Comparison of ENCODE assay signal across 28 cellular contexts in genomic region chr5:177355868-177356168, GRCh38. TPM values are rescaled to one million over a fixed set of nuclear protein-coding genes. Genes with fewer than 3 reads are reported as not detected.
DNase-seq lines count a peak whose midpoint lies in the region; ATAC-seq, FAIRE-seq and TF ChIP-seq lines count a peak whose summit lies in the region.
"Had no signal": no experiment of that assay in that cellular context is flagged by ENCODE, and none has a peak within 500 bp of the region (broad histone marks: within the 10 kb centered on the region; RNA-seq: fewer than 3 reads in every experiment).

No MANE protein-coding gene starts in this region.

- in situ Hi-C loops in K562 (cut with MboI): no loop called here

- peak overlapping the region; percentile 90 for H3K4me3 Mint-ChIP-seq in stimulated activated effector memory CD8-positive, alpha-beta T cell treated with anti-CD3 and anti-CD28 coated beads, Interleukin-12 subunit alpha, Interleukin-12 subunit beta, amount 100 ng/mL, for 72 hours
- H3K4me3 Mint-ChIP-seq: activated naive CD4-positive, alpha-beta T cell treated with anti-CD3 and anti-CD28 coated beads, Interleukin-2, amount 50 U/mL, for 24 hours; activated T-helper 1 cell treated with anti-CD3 and anti-CD28 coated beads, Interleukin-12 subunit alpha, Interleukin-12 subunit beta, Interleukin-2, Interleukin-4 antibody, amounts not matched to agents 30 ng/mL and 10 ng/mL and 1 ng/mL, durations not matched to agents 14 hours and 24 hours and 36 hours; CD8-positive, alpha-beta T cell had no signal

- peaks cover 7% of the 10 kb centered on the region for H3K79me2 ChIP-seq in K562 (ENCODE audit: control insufficient read depth, insufficient read depth, low read length)

- BruUV-seq in K562 (replicated peaks; lab: Mats Ljungman, UMichigan): no TSS peak

- no peak for ATAC-seq in Right ventricle myocardium superior (ENCODE audit: poor library complexity)
- ATAC-seq in K562: no peak
- ATAC-seq in stimulated activated effector memory CD8-positive, alpha-beta T cell treated with anti-CD3 and anti-CD28 coated beads, Interleukin-12 subunit alpha, Interleukin-12 subunit beta, amount 100 ng/mL, for 72 hours: no peak
- ATAC-seq: CD8-positive, alpha-beta T cell; heart right ventricle; left lung had no signal

- no peak for TF ChIP-seq CTCF in right atrium auricular region (IDR thresholded peaks at IDR 0.05)
- TF ChIP-seq CTCF in K562 (IDR thresholded peaks at IDR 0.05 in 2 of 3, conservative IDR thresholded peaks at IDR 0.05 in 1 of 3; ENCODE audit: insufficient read depth in 2 of 3, low read depth in 1 of 3, low read length in 3 of 3): no peak

- H3K4me2 ChIP-seq in K562 (ENCODE audit: insufficient read depth, low read length): no peak overlapping the region

- H3K4me1 ChIP-seq in right atrium auricular region (peaks cover 0 to 9% of the 10 kb centered on the region in 2 donors), K562 (replicated peaks in 1 of 2; ENCODE audit: control insufficient read depth in 2 of 2, insufficient read depth in 2 of 2, low read length in 2 of 2) (peaks cover 3 to 32% of the 10 kb centered on the region in 2 experiments; a peak in 4 of 5 replicates)

- H3K9me3 ChIP-seq in right atrium auricular region (no peaks in the 10 kb centered on the region), KOPT-K1 (ENCODE audit: insufficient read depth, low read length, poor library complexity, severe bottlenecking) (no peaks in the 10 kb centered on the region), K562 (replicated peaks; ENCODE audit: control insufficient read depth, insufficient read depth, low read depth, low read length) (0 out of 2 replicates have a peak, but pooled peaks cover 3% of the 10 kb centered on the region)
- H3K9me3 ChIP-seq: left lung had no signal

- peak overlapping the region; percentile 32 for H3K27ac Mint-ChIP-seq in stimulated activated effector memory CD8-positive, alpha-beta T cell treated with anti-CD3 and anti-CD28 coated beads, Interleukin-12 subunit alpha, Interleukin-12 subunit beta, amount 100 ng/mL, for 72 hours
- H3K27ac Mint-ChIP-seq: CD8-positive, alpha-beta T cell; nephron; progenitor cell of endocrine pancreas had no signal

- no peak overlapping the region for H3K4me3 ChIP-seq in right atrium auricular region
- H3K4me3 ChIP-seq in K562: no peak overlapping the region
- H3K4me3 ChIP-seq: heart right ventricle, left lung had no signal

- no peaks in the 10 kb centered on the region for H4K20me1 ChIP-seq in K562 (replicated peaks; ENCODE audit: control insufficient read depth, insufficient read depth, low read length)

- peaks cover 69% of the 10 kb centered on the region for H3K4me1 Mint-ChIP-seq in stimulated activated effector memory CD8-positive, alpha-beta T cell treated with anti-CD3 and anti-CD28 coated beads, Interleukin-12 subunit alpha, Interleukin-12 subunit beta, amount 100 ng/mL, for 72 hours

- H3K27ac ChIP-seq in right atrium auricular region (no peak overlapping the region), KOPT-K1 (ENCODE audit: low read depth, low read length, poor library complexity, severe bottlenecking) (peak overlapping the region; percentile 42), K562 (ENCODE audit: extremely low read depth, low read depth, low read length) (no peak overlapping the region)
- H3K27ac ChIP-seq: epithelial cell of prostate, heart right ventricle, left lung had no signal

- POLR2A ChIA-PET in K562 (lab: Yijun Ruan, JAX): interaction anchor here (0.6 to 0.8 kb wide), 3 partner anchors 16 to 120 kb away, joined by 3 read pairs; no protein-coding TSS in a partner anchor

- H3K9ac ChIP-seq in K562 (ENCODE audit: insufficient read depth in 1 of 2, low read depth in 2 of 2, low read length in 2 of 2): no peak overlapping the region

- no peaks in the 10 kb centered on the region for H3K27me3 ChIP-seq in right atrium auricular region
- H3K27me3 ChIP-seq in K562 (ENCODE audit: control insufficient read depth in 2 of 2, insufficient read depth in 2 of 2, low read length in 2 of 2): no peaks in the 10 kb centered on the region
- H3K27me3 ChIP-seq: heart right ventricle, left lung had no signal

- no peak for TF ChIP-seq EP300 in K562 (IDR thresholded peaks at IDR 0.05; ENCODE audit: low read length)

- H3K36me3 Mint-ChIP-seq in stimulated activated effector memory CD8-positive, alpha-beta T cell treated with anti-CD3 and anti-CD28 coated beads, Interleukin-12 subunit alpha, Interleukin-12 subunit beta, amount 100 ng/mL, for 72 hours: peaks cover 22% of the 10 kb centered on the region
- H3K36me3 Mint-ChIP-seq: activated naive CD4-positive, alpha-beta T cell treated with anti-CD3 and anti-CD28 coated beads, Interleukin-2, amount 50 U/mL, for 24 hours had no signal

- no peaks in the 10 kb centered on the region for H3K9me1 ChIP-seq in K562 (ENCODE audit: control insufficient read depth, insufficient read depth, low read length)

- DNase-seq in Right ventricle myocardium superior (peak; percentile 6), right atrium auricular region (ENCODE audit: low spot score) (no peak), K562 (ENCODE audit: extremely low read depth in 1 of 4, low spot score in 3 of 4) (peak in 1 of 4 experiments; percentile 11), DMS153 treated with DMSO at 0.1 percent for 48 hours (lab: John Stamatoyannopoulos, UW; ENCODE audit: unreplicated experiment) (no peak), islet precursor cell (no peak), NCI-H2029 treated with DMSO at 0.1 percent for 48 hours (lab: John Stamatoyannopoulos, UW) (no peak)
- DNase-seq in stimulated activated effector memory CD8-positive, alpha-beta T cell treated with anti-CD3 and anti-CD28 coated beads, Interleukin-12 subunit alpha, Interleukin-12 subunit beta, amount 100 ng/mL, for 72 hours (ENCODE audit: low spot score in 2 of 2): no peak
- DNase-seq: central memory CD4-positive, alpha-beta T cell; DMS153; heart right ventricle; left lung; NCI-H1417 treated with DMSO at 0.1 percent for 48 hours; NCI-H526 had no signal

- no peaks in the 10 kb centered on the region for H3K36me3 ChIP-seq in right atrium auricular region
- H3K36me3 ChIP-seq in KOPT-K1 (ENCODE audit: insufficient read depth, low read length): no peaks in the 10 kb centered on the region
- no peaks in the 10 kb centered on the region for H3K36me3 ChIP-seq in K562 (ENCODE audit: control insufficient read depth, insufficient read depth, low read length)
- H3K36me3 ChIP-seq: heart right ventricle, left lung had no signal

- FAIRE-seq in K562 (lab: Jason Lieb, UNC): peak; percentile 80
- FAIRE-seq: astrocyte, G401.6, H54, TTC549 had no signal

- TF ChIP-seq POLR2A in K562 (conservative IDR thresholded peaks at IDR 0.05): no peak

- no peaks in the 10 kb centered on the region for H3K9me3 Mint-ChIP-seq in stimulated activated effector memory CD8-positive, alpha-beta T cell treated with anti-CD3 and anti-CD28 coated beads, Interleukin-12 subunit alpha, Interleukin-12 subunit beta, amount 100 ng/mL, for 72 hours
- H3K9me3 Mint-ChIP-seq: activated naive CD4-positive, alpha-beta T cell treated with anti-CD3 and anti-CD28 coated beads, Interleukin-2, amount 50 U/mL, for 24 hours; CD8-positive, alpha-beta T cell; nephron had no signal

- 7% methylated on average over 1 of the region's 1 CpG for WGBS in K562 (ENCODE audit: insufficient coverage, low coverage, missing lambda C conversion rate)

- intact Hi-C loops in Right ventricle myocardium superior (cut with DNase I) (no loop called here), K562 (cut with micrococcal nuclease) (no loop called here)

- no peak for TF ChIP-seq RAD21 in K562 (CRISPR knock-in tag; conservative IDR thresholded peaks at IDR 0.05 in 1 of 2, IDR thresholded peaks at IDR 0.05 in 1 of 2)

- CTCF ChIA-PET in K562 (lab: Yijun Ruan, JAX; ENCODE audit: low intra/inter-chr PET ratio): no interaction called here

- peak overlapping the region; percentile 46 for H2AFZ ChIP-seq in K562 (ENCODE audit: low read depth, low read length)

RNA-seq across cellular contexts. Expression of gene RGS14, which starts 1.9 kb away (rescaled TPM):
- total RNA-seq in Right ventricle myocardium superior (2.4 TPM), right atrium auricular region (1 to 10 TPM; 3.1 to 6.8 TPM), K562 (2014; rRNA removed) (63.1 and 86.1 TPM in 2 replicates), K562 (2014; rRNA removed; fragmentation: Illumina TruSeq; extraction: Trizol) (6.3 and 10.5 TPM in 2 replicates), K562 (2015; rRNA removed; fragmentation: Illumina TruSeq; extraction: Trizol) (34.5 and 38.8 TPM in 2 replicates), K562 (2021) (50.3 and 55.4 TPM in 2 replicates)
- 35.8 and 98.9 TPM in 2 replicates for total RNA-seq in K562 (2011; cell fraction: chromatin; rRNA removed; ENCODE audit: low replicate concordance)
- 87.6 and 104 TPM in 2 replicates for total RNA-seq in K562 (2011; cell fraction: nucleolus; rRNA removed)
- total RNA-seq in K562 (2011; cell fraction: nucleoplasm; rRNA removed): 52.4 and 57.0 TPM in 2 replicates
- polyA plus RNA-seq in K562 (2011; rRNA removed) (21.2 and 40.8 TPM in 2 replicates), K562 (2014; fragmentation: Illumina TruSeq; extraction: Trizol) (42.0 and 46.3 TPM in 2 replicates), K562 (2014; fragmentation: Nextera tagmentation; extraction: Ambion mirVana) (1 to 10 TPM in 1 of 2 experiments, under 1 TPM in 1; 0.28 to 1.3 TPM), K562 (2014; rRNA removed) (75.9 and 101 TPM in 2 replicates)
- 54.2 and 98.9 TPM in 2 replicates for polyA plus RNA-seq in K562 (2011; cell fraction: cytosol; rRNA removed)
- 174 and 232 TPM in 2 replicates for polyA plus RNA-seq in K562 (2011; cell fraction: nucleus; rRNA removed)
- 40.9 and 53.0 TPM in 2 replicates for polyA plus RNA-seq in K562 (2012)
- 11.5 and 13.6 TPM in 2 replicates for polyA minus RNA-seq in K562 (2011; rRNA and poly(A)+ RNA removed)
- polyA minus RNA-seq in K562 (2011; cell fraction: cytosol; rRNA and poly(A)+ RNA removed): 20.3 and 24.8 TPM in 2 replicates
- polyA minus RNA-seq in K562 (2011; cell fraction: nucleus; rRNA and poly(A)+ RNA removed): 49.7 and 64.5 TPM in 2 replicates

RNA-seq across cellular contexts. Expression of gene LMAN2, which starts 4.3 kb away (rescaled TPM):
- total RNA-seq in Right ventricle myocardium superior (56.8 TPM), right atrium auricular region (100 to 1,000 TPM; 128 to 134 TPM), K562 (2014; rRNA removed) (200 and 216 TPM in 2 replicates), K562 (2014; rRNA removed; fragmentation: Illumina TruSeq; extraction: Trizol) (69.3 and 110 TPM in 2 replicates), K562 (2015; rRNA removed; fragmentation: Illumina TruSeq; extraction: Trizol) (179 and 196 TPM in 2 replicates), K562 (2021) (130 and 136 TPM in 2 replicates)
- total RNA-seq in K562 (2011; cell fraction: chromatin; rRNA removed; ENCODE audit: low replicate concordance): 108 and 260 TPM in 2 replicates
- total RNA-seq in K562 (2011; cell fraction: nucleolus; rRNA removed): 422 and 429 TPM in 2 replicates
- 240 and 283 TPM in 2 replicates for total RNA-seq in K562 (2011; cell fraction: nucleoplasm; rRNA removed)
- polyA plus RNA-seq in K562 (2011; rRNA removed) (119 and 150 TPM in 2 replicates), K562 (2014; fragmentation: Illumina TruSeq; extraction: Trizol) (241 and 254 TPM in 2 replicates), K562 (2014; fragmentation: Nextera tagmentation; extraction: Ambion mirVana) (1 to 10 TPM; 2.7 to 8.5 TPM), K562 (2014; rRNA removed) (196 and 235 TPM in 2 replicates)
- polyA plus RNA-seq in K562 (2011; cell fraction: cytosol; rRNA removed): 299 and 407 TPM in 2 replicates
- polyA plus RNA-seq in K562 (2011; cell fraction: nucleus; rRNA removed): 207 and 224 TPM in 2 replicates
- polyA plus RNA-seq in K562 (2012): 176 and 216 TPM in 2 replicates
- 113 and 151 TPM in 2 replicates for polyA minus RNA-seq in K562 (2011; rRNA and poly(A)+ RNA removed)
- 150 and 163 TPM in 2 replicates for polyA minus RNA-seq in K562 (2011; cell fraction: cytosol; rRNA and poly(A)+ RNA removed)
- 76.1 and 108 TPM in 2 replicates for polyA minus RNA-seq in K562 (2011; cell fraction: nucleus; rRNA and poly(A)+ RNA removed)

RNA-seq across cellular contexts. Expression of gene SLC34A1, which starts 28.4 kb away (rescaled TPM):
- total RNA-seq in Right ventricle myocardium superior (not detected), right atrium auricular region (not detected), K562 (2014; rRNA removed) (not detected in 2 replicates), K562 (2014; rRNA removed; fragmentation: Illumina TruSeq; extraction: Trizol) (not detected in 2 replicates), K562 (2015; rRNA removed; fragmentation: Illumina TruSeq; extraction: Trizol) (not detected in 2 replicates), K562 (2021) (not detected in 2 replicates)
- 0.09 TPM in 1 of 2 replicates, not detected in the other for total RNA-seq in K562 (2011; cell fraction: chromatin; rRNA removed; ENCODE audit: low replicate concordance)
- total RNA-seq in K562 (2011; cell fraction: nucleolus; rRNA removed): not detected in 2 replicates
- total RNA-seq in K562 (2011; cell fraction: nucleoplasm; rRNA removed): not detected in 2 replicates
- polyA plus RNA-seq in K562 (2011; rRNA removed) (not detected in 2 replicates), K562 (2014; fragmentation: Illumina TruSeq; extraction: Trizol) (not detected in 2 replicates), K562 (2014; fragmentation: Nextera tagmentation; extraction: Ambion mirVana) (not detected), K562 (2014; rRNA removed) (not detected in 2 replicates)
- not detected in 2 replicates for polyA plus RNA-seq in K562 (2011; cell fraction: cytosol; rRNA removed)
- not detected in 2 replicates for polyA plus RNA-seq in K562 (2011; cell fraction: nucleus; rRNA removed)
- polyA plus RNA-seq in K562 (2012): not detected in 2 replicates
- not detected in 2 replicates for polyA minus RNA-seq in K562 (2011; rRNA and poly(A)+ RNA removed)
- polyA minus RNA-seq in K562 (2011; cell fraction: cytosol; rRNA and poly(A)+ RNA removed): not detected in 2 replicates
- polyA minus RNA-seq in K562 (2011; cell fraction: nucleus; rRNA and poly(A)+ RNA removed): not detected in 2 replicates
- total RNA-seq: astrocyte; CD8-positive, alpha-beta T cell; left lung; mesenteric fat pad; progenitor cell of endocrine pancreas; RPMI7951; temporal lobe had no signal
- polyA plus RNA-seq: heart right ventricle had no signal

RNA-seq across cellular contexts. Expression of gene MXD3, which starts 44.1 kb away (rescaled TPM):
- total RNA-seq in Right ventricle myocardium superior (2.5 TPM), right atrium auricular region (1 to 10 TPM; 1.6 to 1.8 TPM), K562 (2014; rRNA removed) (18.2 and 19.5 TPM in 2 replicates), K562 (2014; rRNA removed; fragmentation: Illumina TruSeq; extraction: Trizol) (0.65 and 0.83 TPM in 2 replicates), K562 (2015; rRNA removed; fragmentation: Illumina TruSeq; extraction: Trizol) (4.5 and 6.1 TPM in 2 replicates), K562 (2021) (12.0 and 16.2 TPM in 2 replicates)
- total RNA-seq in K562 (2011; cell fraction: chromatin; rRNA removed; ENCODE audit: low replicate concordance): 16.1 and 35.8 TPM in 2 replicates
- 30.9 and 32.9 TPM in 2 replicates for total RNA-seq in K562 (2011; cell fraction: nucleolus; rRNA removed)
- 25.8 and 34.4 TPM in 2 replicates for total RNA-seq in K562 (2011; cell fraction: nucleoplasm; rRNA removed)
- polyA plus RNA-seq in K562 (2011; rRNA removed) (5.2 and 13.6 TPM in 2 replicates), K562 (2014; fragmentation: Illumina TruSeq; extraction: Trizol) (1.8 and 4.5 TPM in 2 replicates), K562 (2014; fragmentation: Nextera tagmentation; extraction: Ambion mirVana) (under 1 TPM; 0.28 to 0.59 TPM), K562 (2014; rRNA removed) (22.8 and 24.8 TPM in 2 replicates)
- polyA plus RNA-seq in K562 (2011; cell fraction: cytosol; rRNA removed): 9.9 and 15.2 TPM in 2 replicates
- 81.7 and 87.5 TPM in 2 replicates for polyA plus RNA-seq in K562 (2011; cell fraction: nucleus; rRNA removed)
- polyA plus RNA-seq in K562 (2012): 9.2 and 20.7 TPM in 2 replicates
- 1.8 and 1.9 TPM in 2 replicates for polyA minus RNA-seq in K562 (2011; rRNA and poly(A)+ RNA removed)
- polyA minus RNA-seq in K562 (2011; cell fraction: cytosol; rRNA and poly(A)+ RNA removed): 1.2 and 4.6 TPM in 2 replicates
- 12.3 and 14.9 TPM in 2 replicates for polyA minus RNA-seq in K562 (2011; cell fraction: nucleus; rRNA and poly(A)+ RNA removed)

RNA-seq across cellular contexts. Expression of gene PFN3, which starts 44.6 kb away (rescaled TPM):
- not detected for total RNA-seq in Right ventricle myocardium superior
- total RNA-seq in right atrium auricular region: not detected
- not detected in 2 replicates for total RNA-seq in K562 (2011; cell fraction: chromatin; rRNA removed; ENCODE audit: low replicate concordance)
- total RNA-seq in K562 (2011; cell fraction: nucleolus; rRNA removed): not detected in 2 replicates
- not detected in 2 replicates for total RNA-seq in K562 (2011; cell fraction: nucleoplasm; rRNA removed)
- not detected in 2 replicates for total RNA-seq in K562 (2014; rRNA removed)
- total RNA-seq in K562 (2014; rRNA removed; fragmentation: Illumina TruSeq; extraction: Trizol): not detected in 2 replicates
- total RNA-seq in K562 (2015; rRNA removed; fragmentation: Illumina TruSeq; extraction: Trizol): not detected in 2 replicates
- total RNA-seq in K562 (2021): not detected in 2 replicates
- not detected in 2 replicates for polyA plus RNA-seq in K562 (2011; rRNA removed)
- not detected in 2 replicates for polyA plus RNA-seq in K562 (2011; cell fraction: cytosol; rRNA removed)
- polyA plus RNA-seq in K562 (2011; cell fraction: nucleus; rRNA removed): not detected in 2 replicates
- polyA plus RNA-seq in K562 (2012): not detected in 2 replicates
- not detected in 2 replicates for polyA plus RNA-seq in K562 (2014; fragmentation: Illumina TruSeq; extraction: Trizol)
- polyA plus RNA-seq in K562 (2014; fragmentation: Nextera tagmentation; extraction: Ambion mirVana): not detected
- polyA plus RNA-seq in K562 (2014; rRNA removed): not detected in 2 replicates
- polyA minus RNA-seq in K562 (2011; rRNA and poly(A)+ RNA removed): not detected in 2 replicates
- polyA minus RNA-seq in K562 (2011; cell fraction: cytosol; rRNA and poly(A)+ RNA removed): not detected in 2 replicates
- 0.67 TPM in 1 of 2 replicates, not detected in the other for polyA minus RNA-seq in K562 (2011; cell fraction: nucleus; rRNA and poly(A)+ RNA removed)
- total RNA-seq: activated T-helper 1 cell treated with anti-CD3 and anti-CD28 coated beads, Interleukin-12 subunit alpha, Interleukin-12 subunit beta, Interleukin-2, Interleukin-4 antibody, amounts not matched to agents 30 ng/mL and 10 ng/mL and 1 ng/mL, durations not matched to agents 14 hours and 24 hours and 36 hours; astrocyte; CD8-positive, alpha-beta T cell; heart right ventricle; HT1080; left lung; mesenteric fat pad; progenitor cell of endocrine pancreas; RPMI7951 had no signal
- polyA plus RNA-seq: heart right ventricle had no signal
